In genomic region chr20:58690351-58690750, GRCh38 we compare ENCODE assay signal across 12 cellular contexts. TPM values are rescaled to one million over a fixed set of nuclear protein-coding genes. Genes with fewer than 3 reads are reported as not detected.
DNase-seq lines count a peak whose midpoint lies in the region; ATAC-seq and TF ChIP-seq lines count a peak whose summit lies in the region.
"Had no signal": no experiment of that assay in that cellular context is flagged by ENCODE, and none has a peak within 500 bp of the region (broad histone marks: within the 10 kb centered on the region; RNA-seq: fewer than 3 reads in every experiment).

No MANE protein-coding gene starts in this region.

- DNase-seq in COLO829 (ENCODE audit: low spot score) (peak; percentile 20), hepatocyte (ENCODE audit: low spot score) (no peak), NCI-H1694 (lab: John Stamatoyannopoulos, UW) (no peak), NCI-H1092 (lab: John Stamatoyannopoulos, UW) (no peak)
- DNase-seq: activated effector memory CD4-positive, alpha-beta T cell treated with anti-CD3 and anti-CD28 coated beads, Interleukin-2, amount 50 U/mL, for 16 hours; DMS153; NCI-H345; small intestine had no signal

- peaks cover 34% of the 10 kb centered on the region for H3K4me1 ChIP-seq in hepatocyte (ENCODE audit: insufficient read depth)

- peak overlapping the region; percentile 34 for H3K4me2 ChIP-seq in hepatocyte

- no peaks in the 10 kb centered on the region for H3K9me2 ChIP-seq in hepatocyte (replicated peaks; ENCODE audit: insufficient read depth)

- H3K79me2 ChIP-seq in hepatocyte, result no peaks in the 10 kb centered on the region

- no peak overlapping the region for H2AFZ ChIP-seq in hepatocyte

- no peak overlapping the region for H3K4me3 ChIP-seq in hepatocyte
- H3K4me3 ChIP-seq in skin epidermis, result no peak overlapping the region

- no peaks in the 10 kb centered on the region for H4K20me1 ChIP-seq in hepatocyte (ENCODE audit: insufficient read depth, poor library complexity, severe bottlenecking)

- TF ChIP-seq CTCF in VCaP (conservative IDR thresholded peaks at IDR 0.05), result no peak
- no peak for TF ChIP-seq CTCF in hepatocyte (IDR thresholded peaks at IDR 0.05; ENCODE audit: poor library complexity)

- no peaks in the 10 kb centered on the region for H3K27me3 ChIP-seq in hepatocyte

- H3K27ac ChIP-seq in VCaP (peak overlapping the region; percentile 94), hepatocyte (peak overlapping the region; percentile 87), skin epidermis (peak overlapping the region in 12 of 21 experiments; percentile 6 to 91 (median 57))

- ATAC-seq in GM19395 (IDR thresholded peaks at IDR 0.05; ENCODE audit: unreplicated experiment) (no peak), HG03025 (IDR thresholded peaks at IDR 0.05; ENCODE audit: low FRiP score, unreplicated experiment) (no peak)

- 19% methylated on average over 3 of the region's 3 CpGs for WGBS in hepatocyte (ENCODE audit: low lambda C conversion rate, missing lambda C conversion rate)

- H3K36me3 ChIP-seq in hepatocyte (replicated peaks; ENCODE audit: insufficient read depth, low read depth), result no peaks in the 10 kb centered on the region

- no peaks in the 10 kb centered on the region for H3K9me3 ChIP-seq in hepatocyte (ENCODE audit: low read depth)

RNA-seq across cellular contexts. Expression of gene NPEPL1, which starts 2.2 kb away (rescaled TPM):
- total RNA-seq in hepatocyte, result 15.2 and 15.4 TPM in 2 replicates
- polyA plus RNA-seq in hepatocyte, result 42.3 and 46.0 TPM in 2 replicates

RNA-seq across cellular contexts. Expression of gene STX16, which starts 39.3 kb away (rescaled TPM):
- total RNA-seq in hepatocyte, result 23.2 and 28.5 TPM in 2 replicates
- polyA plus RNA-seq in hepatocyte, result 39.9 and 41.8 TPM in 2 replicates
